Comparison of ENCODE assay signal across 8 cellular contexts in genomic region chr22:30289126-30289979, GRCh38.
A peak's percentile ranks its signal among the peaks of the same experiment; 100 is the strongest.
DNase-seq lines count a peak whose midpoint lies in the region; ATAC-seq and TF ChIP-seq lines count a peak whose summit lies in the region.

CASTOR1 (minus strand) TSS chr22:30289505; CDS start chr22:30289497, 8 bp downstream.

- POLR2A ChIA-PET in AG04449 (lab: Yijun Ruan, JAX), result interaction anchor here (0.9 to 2.0 kb wide), 7 partner anchors 12 to 98 kb away, joined by 3 to 11 read pairs (median 4); partner anchors contain the start of genes CCDC157, SF3A1 and TBC1D10A

- ATAC-seq in GM18907 (IDR thresholded peaks at IDR 0.05; ENCODE audit: unreplicated experiment) (peak; percentile 55), HG03139 (IDR thresholded peaks at IDR 0.05; ENCODE audit: unreplicated experiment) (peak; percentile 47)

- no peak for TF ChIP-seq CTCF in AG04449 (IDR thresholded peaks at IDR 0.05; ENCODE audit: insufficient read depth, low read length, missing control alignments)

- DNase-seq in AG04449 (ENCODE audit: low read depth, low spot score) (peak; percentile 83), NCI-H226 (peak; percentile 79), iris pigment epithelial cell (ENCODE audit: low read depth) (peak; percentile 99)
- peak; percentile 68 to 83 (median 78) for DNase-seq in activated CD4-positive, CD25-positive, alpha-beta regulatory T cell (lab: John Stamatoyannopoulos, UW)
- DNase-seq in central memory CD4-positive, alpha-beta T cell, result peak; percentile 80
- DNase-seq in stimulated activated CD4-positive, alpha-beta T cell treated with anti-CD3 and anti-CD28 coated beads, Interleukin-12 subunit alpha, Interleukin-12 subunit beta, amount 100 ng/mL, for 24 hours (ENCODE audit: low read depth in 2 of 2), result peak; percentile 82 to 95

- CTCF ChIA-PET in AG04449 (lab: Yijun Ruan, JAX), result interaction anchor here (0.5 to 7.9 kb wide), 23 partner anchors 11 to 443 kb away, joined by 3 to 235 read pairs (median 15); partner anchors contain the start of genes RNF215, SEC14L2 and TBC1D10A

- H3K4me3 ChIP-seq in AG04449 (ENCODE audit: low read depth, low read length), result peak within 1 kb of the TSS; percentile 81

Comparison
In these comparisons a context has a peak if more than half of its experiments do, and no peak if none do; other contexts are left out.
1. Peak in every context shown above with its lines: DNase-seq, ATAC-seq and H3K4me3 ChIP-seq.